Comparison of ENCODE assay signal across 32 cellular contexts in the genomic region with DNA sequence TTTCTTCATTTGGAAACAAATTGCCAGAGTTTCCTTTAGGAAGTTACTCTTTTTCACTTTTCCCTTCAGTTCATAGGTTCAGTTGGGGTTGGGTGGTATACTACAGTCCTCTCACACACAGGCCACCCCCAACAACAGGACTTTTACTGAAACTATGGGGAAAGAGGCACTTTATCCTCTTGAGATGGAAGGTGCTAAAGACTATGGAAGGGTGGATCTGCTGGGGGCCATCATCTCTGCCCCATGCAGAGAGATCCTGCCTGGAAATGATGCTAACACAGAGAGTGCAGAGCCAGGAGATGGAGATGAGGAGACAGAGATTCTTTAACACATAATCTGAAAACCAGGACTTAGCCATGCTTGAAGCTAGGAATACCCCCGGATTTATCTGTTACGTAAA. TPM values are rescaled to one million over a fixed set of nuclear protein-coding genes. Genes with fewer than 3 reads are reported as not detected.
"Had no signal": no experiment of that assay in that cellular context is flagged by ENCODE, and none has a peak within 500 bp of the region (broad histone marks: within the 10 kb centered on the region; RNA-seq: fewer than 3 reads in every experiment).

No MANE protein-coding gene starts in this region.

- H3K9me3 ChIP-seq: heart right ventricle, left lung, lower lobe of right lung, ovary, stomach, suprapubic skin, tibial artery, upper lobe of right lung had no signal

- H3K4me3 Mint-ChIP-seq: activated CD8-positive, alpha-beta T cell treated with anti-CD3 and anti-CD28 coated beads for 36 hours; activated T-cell treated with anti-CD3 and anti-CD28 coated beads, Interleukin-2, amount 50 U/mL, for 4 hours; activated T-helper 17 cell treated with anti-CD3 and anti-CD28 coated beads, Interleukin-2, amount 50 U/mL, for 72 hours; natural killer cell treated with Interleukin-12 subunit alpha and Interleukin-12 subunit beta and Interleukin-15 and Interleukin-18, amount 100 ng/mL, for 72 hours; stimulated activated memory B cell treated with anti-CD40 and anti-IgM and Interleukin-4, amounts not matched to agents 10 μg/mL and 1 μg/mL and 100 μg/mL, for 72 hours had no signal

- DNase-seq: activated CD4-positive, alpha-beta T cell treated with anti-CD3 and anti-CD28 coated beads for 1 hour; activated CD4-positive, alpha-beta T cell treated with anti-CD3 and anti-CD28 coated beads, Interleukin-2, amount 50 U/mL, for 1 hour; activated CD8-positive, alpha-beta T cell treated with anti-CD3 and anti-CD28 coated beads for 36 hours; activated gamma-delta T cell treated with Interleukin-2 at 50 U/mL for 16 hours; activated naive CD4-positive, alpha-beta T cell treated with anti-CD3 and anti-CD28 coated beads, Interleukin-2, amount 50 U/mL, for 16 hours; activated T-cell treated with anti-CD3 and anti-CD28 coated beads, Interleukin-2, amount 50 U/mL, for 4 hours; amniotic stem cell; caudate nucleus; cortex of kidney; foreskin keratinocyte; heart right ventricle; left lung; lower lobe of right lung; mesenchymal stem cell; ovary; small intestine; stimulated activated CD4-positive, alpha-beta T cell treated with anti-CD3 and anti-CD28 coated beads, Interleukin-1b, Interleukin-23, amount 100 ng/mL, for 48 hours; stimulated activated CD4-positive, alpha-beta T cell treated with anti-CD3 and anti-CD28 coated beads, Interleukin-4, amount 100 ng/mL, for 4 hours; stimulated activated CD8-positive, alpha-beta memory T cell treated with anti-CD3 and anti-CD28 coated beads, Interleukin-4, amount 100 ng/mL, for 48 hours; stomach; T-helper 2 cell; tibial artery; upper lobe of right lung had no signal

- H3K9me3 Mint-ChIP-seq: activated CD8-positive, alpha-beta T cell treated with anti-CD3 and anti-CD28 coated beads for 36 hours; activated T-cell treated with anti-CD3 and anti-CD28 coated beads, Interleukin-2, amount 50 U/mL, for 4 hours; activated T-helper 17 cell treated with anti-CD3 and anti-CD28 coated beads, Interleukin-2, amount 50 U/mL, for 72 hours; natural killer cell treated with Interleukin-12 subunit alpha and Interleukin-12 subunit beta and Interleukin-15 and Interleukin-18, amount 100 ng/mL, for 72 hours; stimulated activated memory B cell treated with anti-CD40 and anti-IgM and Interleukin-4, amounts not matched to agents 10 μg/mL and 1 μg/mL and 100 μg/mL, for 72 hours had no signal

- H3K36me3 Mint-ChIP-seq: natural killer cell treated with Interleukin-12 subunit alpha and Interleukin-12 subunit beta and Interleukin-15 and Interleukin-18, amount 100 ng/mL, for 72 hours; stimulated activated memory B cell treated with anti-CD40 and anti-IgM and Interleukin-4, amounts not matched to agents 10 μg/mL and 1 μg/mL and 100 μg/mL, for 72 hours had no signal

- H3K27ac ChIP-seq: foreskin keratinocyte, left lung, lower lobe of right lung, ovary, stomach, suprapubic skin, tibial artery, upper lobe of right lung had no signal

- H3K27ac Mint-ChIP-seq: activated CD8-positive, alpha-beta T cell treated with anti-CD3 and anti-CD28 coated beads for 36 hours; natural killer cell treated with Interleukin-12 subunit alpha and Interleukin-12 subunit beta and Interleukin-15 and Interleukin-18, amount 100 ng/mL, for 72 hours; progenitor cell of endocrine pancreas; stimulated activated memory B cell treated with anti-CD40 and anti-IgM and Interleukin-4, amounts not matched to agents 10 μg/mL and 1 μg/mL and 100 μg/mL, for 72 hours had no signal

- H3K4me1 ChIP-seq: foreskin keratinocyte, lower lobe of right lung had no signal

- H3K36me3 ChIP-seq: heart right ventricle, left lung, lower lobe of right lung, ovary, stomach, suprapubic skin, tibial artery, upper lobe of right lung had no signal

- H3K4me3 ChIP-seq: heart right ventricle, left lung, lower lobe of right lung, ovary, stomach, suprapubic skin, tibial artery, upper lobe of right lung had no signal

- H3K27me3 ChIP-seq: ovary, tibial artery had no signal

RNA-seq across cellular contexts. Expression of a gene that starts 24.3 kb away (rescaled TPM):
- total RNA-seq: foreskin keratinocyte, glomerular endothelial cell had no signal
- polyA plus RNA-seq: foreskin keratinocyte had no signal

RNA-seq across cellular contexts. Expression of a gene that starts 38.0 kb away (rescaled TPM):
- total RNA-seq: activated T-helper 17 cell treated with anti-CD3 and anti-CD28 coated beads, Interleukin-2, amount 50 U/mL, for 72 hours; chondrocyte; foreskin keratinocyte; glomerular endothelial cell; left lung; lower lobe of right lung; mononuclear cell; myocyte; natural killer cell treated with Interleukin-12 subunit alpha and Interleukin-12 subunit beta and Interleukin-15 and Interleukin-18, amount 100 ng/mL, for 72 hours; progenitor cell of endocrine pancreas; suprapubic skin; upper lobe of right lung had no signal
- polyA plus RNA-seq: foreskin keratinocyte had no signal
